8 cellular contexts compared by ENCODE assay signal in genomic region chr3:58388550-58389061, GRCh38. TPM values are rescaled to one million over a fixed set of nuclear protein-coding genes. Genes with fewer than 3 reads are reported as not detected.
DNase-seq lines count a peak whose midpoint lies in the region; TF ChIP-seq lines count a peak whose summit lies in the region.

No MANE protein-coding gene starts in this region.

- H3K4me2 ChIP-seq in osteoblast (ENCODE audit: insufficient read depth, low read length) = no peak overlapping the region

- CTCF ChIA-PET in Caco-2 (lab: Charles Lee) (no interaction called here), RWPE1 (lab: Yijun Ruan, JAX) (no interaction called here)

- H3K9me3 Mint-ChIP-seq in Caco-2 (ENCODE audit: unreplicated experiment) = no peaks in the 10 kb centered on the region

- no peak overlapping the region for H2AFZ ChIP-seq in osteoblast (ENCODE audit: low read length)

- peaks cover 21% of the 10 kb centered on the region for H3K4me1 Mint-ChIP-seq in Caco-2 (ENCODE audit: low read depth, unreplicated experiment)

- H3K27me3 ChIP-seq in SJSA1 (replicated peaks) = no peaks in the 10 kb centered on the region
- H3K27me3 ChIP-seq in osteoblast (ENCODE audit: insufficient read depth, low read length) = no peaks in the 10 kb centered on the region
- H3K27me3 ChIP-seq in Caco-2 (replicated peaks; ENCODE audit: control insufficient read depth, insufficient read depth, low read length) = no peaks in the 10 kb centered on the region

- peaks cover 44% of the 10 kb centered on the region for H3K4me1 ChIP-seq in SJSA1 (replicated peaks)
- H3K4me1 ChIP-seq in osteoblast (ENCODE audit: insufficient read depth, low read length) = peaks cover 57% of the 10 kb centered on the region
- H3K4me1 ChIP-seq in Caco-2 = peaks cover 24% of the 10 kb centered on the region

- H3K27ac ChIP-seq in SJSA1 (peak overlapping the region; percentile 54; the same call in 1 of the 2 replicates), osteoblast (ENCODE audit: low read depth, low read length) (peak overlapping the region; percentile 64), RWPE1 (no peak overlapping the region)

- H3K4me3 ChIP-seq in SJSA1 (no peak overlapping the region), fibroblast of the aortic adventitia (ENCODE audit: low read depth, low read length) (no peak overlapping the region), osteoblast (ENCODE audit: insufficient read depth, low read length) (no peak overlapping the region), Caco-2 (ENCODE audit: low read depth, low read length) (no peak overlapping the region)

- no peaks in the 10 kb centered on the region for H4K20me1 ChIP-seq in osteoblast (ENCODE audit: insufficient read depth, low read length)

- H3K4me3 Mint-ChIP-seq in Caco-2 (ENCODE audit: unreplicated experiment) = no peak overlapping the region

- no peak overlapping the region for H3K27ac Mint-ChIP-seq in Caco-2 (ENCODE audit: unreplicated experiment)

- H3K36me3 ChIP-seq in SJSA1 (no peaks in the 10 kb centered on the region), osteoblast (ENCODE audit: insufficient read depth, low read length) (peaks cover 11% of the 10 kb centered on the region), Caco-2 (ENCODE audit: control insufficient read depth, insufficient read depth, low read length) (no peaks in the 10 kb centered on the region)

- DNase-seq in COLO829 (ENCODE audit: low spot score) = peak; percentile 72
- DNase-seq in SJSA1 (ENCODE audit: low read depth in 1 of 2, low spot score in 2 of 2) = peak in 1 of 2 experiments; percentile 46
- DNase-seq in fibroblast of the aortic adventitia (ENCODE audit: low read depth) = peak; percentile 85
- DNase-seq in osteoblast (ENCODE audit: insufficient read length, low spot score, missing footprints) = peak; percentile 88
- DNase-seq in stimulated activated CD8-positive, alpha-beta memory T cell treated with anti-CD3 and anti-CD28 coated beads, Interleukin-4, amount 100 ng/mL, for 48 hours = no peak
- no peak for DNase-seq in Caco-2
- DNase-seq in RWPE1 (ENCODE audit: low spot score) = no peak
- DNase-seq in activated CD4-positive, alpha-beta T cell treated with anti-CD3 and anti-CD28 coated beads for 1 hour = no peak

- H3K36me3 Mint-ChIP-seq in Caco-2 (ENCODE audit: insufficient read depth, unreplicated experiment) = no peaks in the 10 kb centered on the region

- TF ChIP-seq CTCF in fibroblast of the aortic adventitia (IDR thresholded peaks at IDR 0.05; ENCODE audit: insufficient read depth, low read length) = no peak
- TF ChIP-seq CTCF in osteoblast (IDR thresholded peaks at IDR 0.05; ENCODE audit: extremely low read depth, low read depth, low read length) = no peak
- TF ChIP-seq CTCF in Caco-2 (IDR thresholded peaks at IDR 0.05; ENCODE audit: insufficient read depth in 1 of 2, low read depth in 1 of 2, low read length in 1 of 2, severe bottlenecking in 1 of 2, unreplicated experiment in 1 of 2) = no peak
- TF ChIP-seq CTCF in RWPE1 (conservative IDR thresholded peaks at IDR 0.05; ENCODE audit: low read depth) = no peak

- POLR2A ChIA-PET in Caco-2 (lab: Charles Lee) = interaction anchor here (0.5 kb wide), 1 partner anchor 56 kb away, joined by 7 read pairs; the partner anchor contains the start of gene PXK
- POLR2A ChIA-PET in RWPE1 (lab: Yijun Ruan, JAX; ENCODE audit: low non-redundant PET) = no interaction called here

- no TSS peak for BruUV-seq in Caco-2 (replicated peaks; lab: Mats Ljungman, UMichigan)

- H3K27me3 Mint-ChIP-seq in Caco-2 (ENCODE audit: insufficient read depth, unreplicated experiment) = no peaks in the 10 kb centered on the region

- H3K79me2 ChIP-seq in osteoblast (ENCODE audit: insufficient read depth, low read length) = peaks cover 6% of the 10 kb centered on the region

- H3K9me3 ChIP-seq in SJSA1 (replicated peaks) (no peaks in the 10 kb centered on the region), osteoblast (ENCODE audit: low read depth, low read length) (no peaks in the 10 kb centered on the region), Caco-2 (no peaks in the 10 kb centered on the region)

- intact Hi-C loops in Caco-2 (cut with micrococcal nuclease; ENCODE audit: unreplicated experiment) = no loop called here

RNA-seq across cellular contexts. Expression of gene PDHB, which starts 45.0 kb away (rescaled TPM):
- 147 and 154 TPM in 2 replicates for total RNA-seq in SJSA1 (2014; rRNA removed; shearing (Covaris generic))
- 75.4 and 82.3 TPM in 2 replicates for total RNA-seq in fibroblast of the aortic adventitia (ENCODE audit: low replicate concordance)
- total RNA-seq in osteoblast = 68.4 and 78.2 TPM in 2 replicates
- 81.8 and 89.8 TPM in 2 replicates for total RNA-seq in Caco-2 (2022)

RNA-seq across cellular contexts. Expression of gene PXK, which starts 55.9 kb away (rescaled TPM):
- 6.5 and 13.3 TPM in 2 replicates for total RNA-seq in SJSA1 (2014; rRNA removed; shearing (Covaris generic))
- total RNA-seq in fibroblast of the aortic adventitia (ENCODE audit: low replicate concordance) (19.3 and 64.4 TPM in 2 replicates), osteoblast (77.4 and 87.8 TPM in 2 replicates), Caco-2 (2022) (8.8 and 9.1 TPM in 2 replicates)

Comparison
In these comparisons a context has a peak if more than half of its experiments do, and no peak if none do; other contexts are left out.
1. DNase-seq: peak in COLO829 (single experiment), fibroblast of the aortic adventitia (single experiment) and osteoblast (single experiment); none in stimulated activated CD8-positive, alpha-beta memory T cell treated with anti-CD3 and anti-CD28 coated beads, Interleukin-4, amount 100 ng/mL, for 48 hours (single experiment), Caco-2 (0 of 2), RWPE1 (single experiment) and activated CD4-positive, alpha-beta T cell treated with anti-CD3 and anti-CD28 coated beads for 1 hour (single experiment).